Comparison of ENCODE assay signal across 15 cellular contexts in the genomic region with DNA sequence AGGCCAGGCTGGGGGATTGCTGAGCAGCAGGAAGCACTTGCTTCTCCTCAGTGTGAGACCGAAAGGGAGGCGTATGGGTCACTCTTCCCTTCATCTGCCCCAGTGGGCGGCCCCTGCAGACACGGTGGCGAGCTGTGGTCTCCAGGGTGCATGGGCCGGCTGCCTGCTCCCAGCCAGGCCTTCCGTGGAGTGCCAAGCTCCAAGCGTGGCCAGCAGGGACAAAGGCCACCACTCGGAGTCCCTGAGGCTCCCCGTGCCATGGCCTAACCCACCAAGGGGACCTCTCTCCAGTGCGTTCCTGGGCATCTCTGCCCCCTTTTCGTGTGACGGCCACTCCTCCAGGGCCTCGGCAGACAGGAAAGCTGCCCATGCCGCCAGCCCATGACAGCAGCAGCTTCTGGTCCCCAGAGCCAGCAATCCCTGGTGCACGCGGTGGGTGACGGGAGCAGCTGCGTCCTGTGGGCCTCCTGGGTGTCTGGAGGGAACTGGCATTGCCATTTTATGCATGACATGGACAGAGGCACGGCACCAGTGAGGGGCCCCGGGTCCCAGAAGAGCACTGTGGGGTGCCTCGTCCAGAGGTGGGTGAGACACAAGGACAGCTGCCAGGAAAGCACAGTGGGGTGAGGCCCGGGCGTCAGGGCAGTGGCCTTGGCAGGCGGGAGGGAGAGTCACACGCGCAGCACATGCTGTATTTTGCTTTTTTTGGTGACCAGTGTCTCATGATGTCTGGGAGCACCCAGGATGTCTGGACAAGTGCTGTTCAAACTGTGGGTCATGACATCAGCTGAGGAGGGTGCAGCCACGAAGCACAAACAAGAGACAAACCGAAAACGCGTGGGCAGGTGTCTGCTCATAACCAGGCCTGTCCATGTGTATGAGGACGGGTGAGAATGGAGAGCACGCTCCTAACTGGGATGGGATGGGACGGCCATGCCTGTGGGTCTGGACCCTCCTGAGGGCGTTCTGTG. TPM values are rescaled to one million over a fixed set of nuclear protein-coding genes. Genes with fewer than 3 reads are reported as not detected.
DNase-seq lines count a peak whose midpoint lies in the region; ATAC-seq, FAIRE-seq and TF ChIP-seq lines count a peak whose summit lies in the region.
"Had no signal": no experiment of that assay in that cellular context is flagged by ENCODE, and none has a peak within 500 bp of the region (broad histone marks: within the 10 kb centered on the region; RNA-seq: fewer than 3 reads in every experiment).

No MANE protein-coding gene starts in this region.

- H2AFZ ChIP-seq in H1 (ENCODE audit: low read length) = no peak overlapping the region

- no peak overlapping the region for H3K4me3 ChIP-seq in H1 (ENCODE audit: extremely low read depth in 1 of 4, insufficient read depth in 2 of 4, low read depth in 3 of 4, low read length in 4 of 4)
- no peak overlapping the region for H3K4me3 ChIP-seq in mesendoderm (ENCODE audit: low read length)
- H3K4me3 ChIP-seq: heart left ventricle, upper lobe of left lung had no signal

- no peaks in the 10 kb centered on the region for H3K9me3 ChIP-seq in H1 (ENCODE audit: insufficient read depth in 2 of 2, low read depth in 1 of 2, low read length in 1 of 2)
- H3K9me3 ChIP-seq: heart left ventricle, upper lobe of left lung had no signal

- no peak overlapping the region for H3K4me2 ChIP-seq in H1 (ENCODE audit: insufficient read depth in 1 of 2, low read depth in 2 of 2, low read length in 2 of 2)
- no peak overlapping the region for H3K4me2 ChIP-seq in mesendoderm (ENCODE audit: low read length)

- H4K5ac ChIP-seq in H1 (ENCODE audit: insufficient read length, low read depth, low read length) (no peak overlapping the region), mesendoderm (ENCODE audit: low read length) (no peak overlapping the region)

- peak; percentile 27 for DNase-seq in activated CD8-positive, alpha-beta T cell treated with anti-CD3 and anti-CD28 coated beads for 36 hours
- no peak for DNase-seq in activated CD8-positive, alpha-beta T cell treated with anti-CD3 and anti-CD28 coated beads, Interleukin-2, amount 10 ng/mL, durations not matched to agents 7 days and 5 days
- no peak for DNase-seq in H1 (ENCODE audit: low read depth in 1 of 2, low spot score in 2 of 2)
- no peak for DNase-seq in mesendoderm
- no peak for DNase-seq in kidney tubule cell (ENCODE audit: low spot score)
- DNase-seq in NCI-H774 (lab: John Stamatoyannopoulos, UW) = no peak
- DNase-seq: kidney glomerular epithelial cell, NCI-H2171 had no signal

- H3K79me2 ChIP-seq in H1 (ENCODE audit: control insufficient read depth in 1 of 2, insufficient read depth in 2 of 2, low read length in 2 of 2) = no peaks in the 10 kb centered on the region
- no peaks in the 10 kb centered on the region for H3K79me2 ChIP-seq in mesendoderm (ENCODE audit: control insufficient read depth, insufficient read depth, low read length)

- no peak overlapping the region for H3K23ac ChIP-seq in H1 (ENCODE audit: insufficient read length)
- H3K23ac ChIP-seq in mesendoderm (ENCODE audit: low read length) = no peak overlapping the region

- ATAC-seq in activated CD8-positive, alpha-beta T cell treated with anti-CD3 and anti-CD28 coated beads for 36 hours = no peak
- ATAC-seq in activated CD8-positive, alpha-beta T cell treated with anti-CD3 and anti-CD28 coated beads, Interleukin-2, amount 10 ng/mL, durations not matched to agents 7 days and 5 days = no peak
- ATAC-seq in GM18505 (IDR thresholded peaks at IDR 0.05; ENCODE audit: unreplicated experiment) = no peak

- TF ChIP-seq RAD21 in H1 (IDR thresholded peaks at IDR 0.05 in 1 of 2, conservative IDR thresholded peaks at IDR 0.05 in 1 of 2; ENCODE audit: low read depth in 2 of 2, low read length in 2 of 2) = no peak

- peak overlapping the region; percentile 54 for H4K91ac ChIP-seq in H1 (replicated peaks; ENCODE audit: insufficient read length, low read length)

- no peak overlapping the region for H3K14ac ChIP-seq in H1 (ENCODE audit: insufficient read length)

- H3K36me3 Mint-ChIP-seq in activated CD8-positive, alpha-beta T cell treated with anti-CD3 and anti-CD28 coated beads for 36 hours (ENCODE audit: low read depth) = no peaks in the 10 kb centered on the region
- no peaks in the 10 kb centered on the region for H3K36me3 Mint-ChIP-seq in activated CD8-positive, alpha-beta T cell treated with anti-CD3 and anti-CD28 coated beads, Interleukin-2, amount 10 ng/mL, durations not matched to agents 7 days and 5 days (ENCODE audit: low read depth)

- H4K8ac ChIP-seq in H1 (ENCODE audit: extremely low read depth, insufficient read depth, low read length) (no peak overlapping the region), mesendoderm (ENCODE audit: low read depth, low read length) (no peak overlapping the region)

- CTCF ChIA-PET in activated CD8-positive, alpha-beta T cell treated with anti-CD3 and anti-CD28 coated beads for 36 hours (lab: Charles Lee) = interaction anchor here (0.6 to 3.1 kb wide), 15 partner anchors 10 to 280 kb away, joined by 3 to 34 read pairs (median 5); no protein-coding TSS in a partner anchor
- CTCF ChIA-PET in activated CD8-positive, alpha-beta T cell treated with anti-CD3 and anti-CD28 coated beads, Interleukin-2, amount 10 ng/mL, durations not matched to agents 7 days and 5 days (lab: Charles Lee) = interaction anchor here (0.6 to 1.7 kb wide), 11 partner anchors 10 to 372 kb away, joined by 3 to 12 read pairs (median 3); no protein-coding TSS in a partner anchor
- CTCF ChIA-PET in H1 (lab: Charles Lee; ENCODE audit: partially characterized antibody) = interaction anchor here (0.5 to 24.5 kb wide), 34 partner anchors 8 to 372 kb away, joined by 3 to 426 read pairs (median 4); no protein-coding TSS in a partner anchor

- H3K9me3 Mint-ChIP-seq in activated CD8-positive, alpha-beta T cell treated with anti-CD3 and anti-CD28 coated beads for 36 hours = no peaks in the 10 kb centered on the region
- H3K9me3 Mint-ChIP-seq in activated CD8-positive, alpha-beta T cell treated with anti-CD3 and anti-CD28 coated beads, Interleukin-2, amount 10 ng/mL, durations not matched to agents 7 days and 5 days (ENCODE audit: insufficient read depth) = no peaks in the 10 kb centered on the region
- H3K9me3 Mint-ChIP-seq: naive thymus-derived CD4-positive, alpha-beta T cell had no signal

- no peak overlapping the region for H3K9ac ChIP-seq in H1 (replicated peaks in 1 of 4; ENCODE audit: extremely low read depth in 1 of 4, low read depth in 3 of 4, low read length in 3 of 4)
- H3K9ac ChIP-seq in mesendoderm (ENCODE audit: low read length) = peak overlapping the region; percentile 62

- H2BK15ac ChIP-seq in H1 (ENCODE audit: low read length) = no peak overlapping the region
- H2BK15ac ChIP-seq in mesendoderm (replicated peaks; ENCODE audit: low read depth) = no peak overlapping the region

- no peak for FAIRE-seq in H1 (lab: Jason Lieb, UNC)
- FAIRE-seq: A204.1 had no signal

- H3K27me3 ChIP-seq in H1 (replicated peaks in 1 of 4; ENCODE audit: control insufficient read depth in 3 of 4, extremely low read depth in 1 of 4, insufficient read depth in 3 of 4, low read length in 3 of 4) (no peaks in the 10 kb centered on the region), mesendoderm (ENCODE audit: insufficient read depth, low read length, poor library complexity) (no peaks in the 10 kb centered on the region)
- H3K27me3 ChIP-seq: heart left ventricle, upper lobe of left lung had no signal

- peak overlapping the region; percentile 67; the same call in 1 of the 2 replicates for H2AK5ac ChIP-seq in H1 (ENCODE audit: low read depth, low read length)
- H2AK5ac ChIP-seq in mesendoderm (ENCODE audit: low read length) = no peak overlapping the region

- H3K4me1 Mint-ChIP-seq in activated CD8-positive, alpha-beta T cell treated with anti-CD3 and anti-CD28 coated beads for 36 hours (ENCODE audit: low read depth) = peaks cover 2% of the 10 kb centered on the region
- no peaks in the 10 kb centered on the region for H3K4me1 Mint-ChIP-seq in activated CD8-positive, alpha-beta T cell treated with anti-CD3 and anti-CD28 coated beads, Interleukin-2, amount 10 ng/mL, durations not matched to agents 7 days and 5 days (ENCODE audit: low read depth)

- H2BK12ac ChIP-seq in H1 (ENCODE audit: low read depth, low read length) = no peak overlapping the region

- POLR2A ChIA-PET in activated CD8-positive, alpha-beta T cell treated with anti-CD3 and anti-CD28 coated beads for 36 hours (lab: Charles Lee) = interaction anchor here (1.3 kb wide), 1 partner anchor 171 kb away, joined by 4 read pairs; no protein-coding TSS in a partner anchor
- POLR2A ChIA-PET in activated CD8-positive, alpha-beta T cell treated with anti-CD3 and anti-CD28 coated beads, Interleukin-2, amount 10 ng/mL, durations not matched to agents 7 days and 5 days (lab: Charles Lee) = interaction anchor here (0.8 kb wide), 1 partner anchor 31 kb away, joined by 4 read pairs; no protein-coding TSS in a partner anchor
- POLR2A ChIA-PET in H1 (lab: Charles Lee; ENCODE audit: partially characterized antibody) = interaction anchor here (0.6 to 2.0 kb wide), 4 partner anchors 11 to 275 kb away, joined by 3 to 6 read pairs (median 5); a partner anchor contains a TSS

- TF ChIP-seq POLR2A in H1 (IDR thresholded peaks at IDR 0.05; ENCODE audit: control extremely low read depth in 1 of 2, low read depth in 2 of 2, low read length in 2 of 2) (no peak), GM18505 (IDR thresholded peaks at IDR 0.05; ENCODE audit: borderline replicate concordance, extremely low read depth, insufficient read depth, insufficient read length) (no peak)

- H2BK5ac ChIP-seq in H1 (ENCODE audit: low read depth, low read length) = peak overlapping the region; percentile 68
- H2BK5ac ChIP-seq in mesendoderm (ENCODE audit: low read length) = no peak overlapping the region

- no peak overlapping the region for H2BK20ac ChIP-seq in H1 (ENCODE audit: low read length)

- no peak for TF ChIP-seq EP300 in H1 (IDR thresholded peaks at IDR 0.05; ENCODE audit: borderline replicate concordance in 1 of 2, low read depth in 2 of 2, low read length in 2 of 2)

- peaks cover 2 to 7% of the 10 kb centered on the region in 2 experiments for H4K20me1 ChIP-seq in H1 (replicated peaks in 1 of 2; ENCODE audit: control insufficient read depth in 1 of 2, insufficient read depth in 2 of 2, low read length in 2 of 2)

- H3K56ac ChIP-seq in H1 (replicated peaks; ENCODE audit: insufficient read length, low read depth, low read length) = no peak overlapping the region
- H3K56ac ChIP-seq in mesendoderm (ENCODE audit: low read length) = peak overlapping the region; percentile 42

- no peak overlapping the region for H3K4ac ChIP-seq in H1 (replicated peaks; ENCODE audit: insufficient read length, low read depth, low read length)
- H3K4ac ChIP-seq in mesendoderm (ENCODE audit: low read depth, low read length) = no peak overlapping the region

- H3K27ac ChIP-seq in H1 (ENCODE audit: low read depth, low read length) = no peak overlapping the region
- H3K27ac ChIP-seq in mesendoderm (ENCODE audit: low read depth, low read length) = no peak overlapping the region
- peak overlapping the region; percentile 55 for H3K27ac ChIP-seq in temporal lobe (ENCODE audit: low read depth, low read length)
- H3K27ac ChIP-seq: heart left ventricle, upper lobe of left lung, VCaP had no signal

- TF ChIP-seq CTCF in activated CD8-positive, alpha-beta T cell treated with anti-CD3 and anti-CD28 coated beads for 36 hours (IDR thresholded peaks at IDR 0.05) = no peak
- no peak for TF ChIP-seq CTCF in H1 (IDR thresholded peaks at IDR 0.05; ENCODE audit: control extremely low read depth in 1 of 3, insufficient read depth in 1 of 3, low read depth in 1 of 3, low read length in 3 of 3)

- H3K27ac Mint-ChIP-seq in activated CD8-positive, alpha-beta T cell treated with anti-CD3 and anti-CD28 coated beads for 36 hours = no peak overlapping the region
- no peak overlapping the region for H3K27ac Mint-ChIP-seq in activated CD8-positive, alpha-beta T cell treated with anti-CD3 and anti-CD28 coated beads, Interleukin-2, amount 10 ng/mL, durations not matched to agents 7 days and 5 days
- H3K27ac Mint-ChIP-seq: naive thymus-derived CD4-positive, alpha-beta T cell had no signal

- H3K18ac ChIP-seq in H1 (ENCODE audit: extremely low read depth, low read length) = peak overlapping the region; percentile 71; the same call in 1 of the 2 replicates
- no peak overlapping the region for H3K18ac ChIP-seq in mesendoderm (ENCODE audit: low read length)

- H3K36me3 ChIP-seq in H1 (ENCODE audit: control insufficient read depth in 2 of 4, insufficient read depth in 4 of 4, low read length in 3 of 4) = no peaks in the 10 kb centered on the region
- H3K36me3 ChIP-seq in mesendoderm (ENCODE audit: control insufficient read depth, insufficient read depth, low read length) = no peaks in the 10 kb centered on the region

- H3K79me1 ChIP-seq in H1 (ENCODE audit: low read depth, low read length) (no peaks in the 10 kb centered on the region), mesendoderm (ENCODE audit: low read length) (no peaks in the 10 kb centered on the region)

- 88% methylated on average over 33 of the region's 35 CpGs; no CpG with 5 or more reads in 1 of the 2 experiments for WGBS in H1 (ENCODE audit: extremely low coverage in 1 of 2, insufficient coverage in 1 of 2, insufficient read length in 1 of 2, insufficient replicate concordance in 2 of 2, low coverage in 1 of 2, low lambda C conversion rate in 2 of 2, missing lambda C conversion rate in 1 of 2), 2 experiments
- no CpG with 5 or more reads among the region's 35 CpGs for WGBS in mesendoderm (ENCODE audit: extremely low coverage, insufficient coverage, low lambda C conversion rate)

- H2BK120ac ChIP-seq in H1 (replicated peaks; ENCODE audit: low read depth, low read length) (no peak overlapping the region), mesendoderm (ENCODE audit: low read depth, low read length) (no peak overlapping the region)

- H3K23me2 ChIP-seq in H1 (ENCODE audit: low read depth, low read length) = no peaks in the 10 kb centered on the region

- H3K4me1 ChIP-seq in H1 (replicated peaks in 1 of 4; ENCODE audit: control insufficient read depth in 3 of 4, insufficient read depth in 4 of 4, low read length in 3 of 4) = peaks cover 0 to 6% (median 5%) of the 10 kb centered on the region in 4 experiments; a peak in 5 of 7 replicates
- peaks cover 2% of the 10 kb centered on the region for H3K4me1 ChIP-seq in mesendoderm (ENCODE audit: control insufficient read depth, low read depth, low read length)

- intact Hi-C loops in activated CD8-positive, alpha-beta T cell treated with anti-CD3 and anti-CD28 coated beads for 36 hours (cut with micrococcal nuclease) = loop anchor here (2.0 to 10.0 kb wide), 2 partner anchors 171 to 261 kb away; no protein-coding TSS in a partner anchor

- H3K27me3 Mint-ChIP-seq in activated CD8-positive, alpha-beta T cell treated with anti-CD3 and anti-CD28 coated beads for 36 hours = no peaks in the 10 kb centered on the region
- H3K27me3 Mint-ChIP-seq in activated CD8-positive, alpha-beta T cell treated with anti-CD3 and anti-CD28 coated beads, Interleukin-2, amount 10 ng/mL, durations not matched to agents 7 days and 5 days (ENCODE audit: low read depth) = no peaks in the 10 kb centered on the region
- H3K27me3 Mint-ChIP-seq: naive thymus-derived CD4-positive, alpha-beta T cell had no signal

- no peak overlapping the region for H3K4me3 Mint-ChIP-seq in activated CD8-positive, alpha-beta T cell treated with anti-CD3 and anti-CD28 coated beads for 36 hours
- H3K4me3 Mint-ChIP-seq in activated CD8-positive, alpha-beta T cell treated with anti-CD3 and anti-CD28 coated beads, Interleukin-2, amount 10 ng/mL, durations not matched to agents 7 days and 5 days = no peak overlapping the region
- H3K4me3 Mint-ChIP-seq: naive thymus-derived CD4-positive, alpha-beta T cell had no signal

RNA-seq across cellular contexts. Expression of a gene that starts 32.3 kb away (rescaled TPM):
- total RNA-seq in activated CD8-positive, alpha-beta T cell treated with anti-CD3 and anti-CD28 coated beads for 36 hours = 10 to 100 TPM; 28.3 to 30.1 TPM
- 10 to 100 TPM; 19.6 to 20.6 TPM for total RNA-seq in activated CD8-positive, alpha-beta T cell treated with anti-CD3 and anti-CD28 coated beads, Interleukin-2, amount 10 ng/mL, durations not matched to agents 7 days and 5 days
- 32.7 and 35.4 TPM in 2 replicates for total RNA-seq in H1 (2021; fragmentation: NEBNext Ultra II Directional; extraction: Animal tissue kit (Norgen Biotek cat#: 25700))
- 10.9 and 12.3 TPM in 2 replicates for polyA plus RNA-seq in H1 (2011; rRNA removed)
- 20.1 TPM for polyA plus RNA-seq in H1 (2011; cell fraction: cytosol; rRNA removed)
- polyA plus RNA-seq in H1 (2011; cell fraction: nucleus; rRNA removed) = 12.8 TPM
- polyA plus RNA-seq in H1 (2012, experiment 1 of 2) = 18.6 to 27.0 TPM (median 20.1 TPM) in 4 replicates
- 2.7 TPM for polyA plus RNA-seq in H1 (2012, experiment 2 of 2)
- 16.3 TPM for polyA plus RNA-seq in H1 (2013, experiment 1 of 2)
- polyA plus RNA-seq in H1 (2013, experiment 2 of 2) = 16.9 TPM
- 23.8 and 26.8 TPM in 2 replicates for polyA minus RNA-seq in H1 (2011; rRNA and poly(A)+ RNA removed)
- 13.9 TPM for polyA minus RNA-seq in H1 (2011; cell fraction: cytosol; rRNA and poly(A)+ RNA removed)
- 33.7 TPM for polyA minus RNA-seq in H1 (2011; cell fraction: nucleus; rRNA and poly(A)+ RNA removed)
- 19.1 TPM for polyA plus RNA-seq in mesendoderm (2013, experiment 1 of 2)
- 19.3 TPM for polyA plus RNA-seq in mesendoderm (2013, experiment 2 of 2)
- total RNA-seq in temporal lobe = 26.6 TPM
